In genomic region chr22:37197451-37198289, GRCh38 we compare ENCODE assay signal across 8 cellular contexts. TPM values are rescaled to one million over a fixed set of nuclear protein-coding genes. Genes with fewer than 3 reads are reported as not detected.
DNase-seq lines count a peak whose midpoint lies in the region; ATAC-seq and TF ChIP-seq lines count a peak whose summit lies in the region.

No MANE protein-coding gene starts in this region.

- no peak for ATAC-seq in HG02588 (IDR thresholded peaks at IDR 0.05; ENCODE audit: unreplicated experiment)

- H3K4me3 ChIP-seq in GM12864 (ENCODE audit: low read depth, low read length) (peak overlapping the region; percentile 67), OCI-LY7 (ENCODE audit: low read depth, low read length, poor library complexity, severe bottlenecking) (peak overlapping the region; percentile 80), muscle layer of duodenum (ENCODE audit: low read depth in 1 of 2, low read length in 2 of 2) (peak overlapping the region; percentile 68 to 76)

- CTCF ChIA-PET in OCI-LY7 (lab: Charles Lee; ENCODE audit: unreplicated experiment): no interaction called here

- peaks cover 6% of the 10 kb centered on the region; the same call in 1 of the 2 replicates for H3K9me3 ChIP-seq in OCI-LY7 (ENCODE audit: low read length)
- H3K9me3 ChIP-seq in muscle layer of duodenum (ENCODE audit: control insufficient read depth in 1 of 2, low read length in 2 of 2): no peaks in the 10 kb centered on the region

- TF ChIP-seq CTCF in GM12864 (IDR thresholded peaks at IDR 0.05; ENCODE audit: low read depth, low read length, missing control alignments) (no peak), OCI-LY7 (conservative IDR thresholded peaks at IDR 0.05; ENCODE audit: low read length) (no peak)

- H3K36me3 ChIP-seq in OCI-LY7 (ENCODE audit: insufficient read depth, low read length) (no peaks in the 10 kb centered on the region), muscle layer of duodenum (ENCODE audit: control insufficient read depth in 1 of 2, insufficient read depth in 2 of 2, low read length in 2 of 2) (no peaks in the 10 kb centered on the region)

- H3K27ac ChIP-seq in OCI-LY7 (ENCODE audit: low read depth, low read length, poor library complexity, severe bottlenecking) (no peak overlapping the region), muscle layer of duodenum (ENCODE audit: low read length) (peak overlapping the region; percentile 49)

- H3K4me2 ChIP-seq in OCI-LY7 (ENCODE audit: low read length): peak overlapping the region; percentile 99

- H3K79me2 ChIP-seq in OCI-LY7 (ENCODE audit: insufficient read depth, low read depth, low read length): no peaks in the 10 kb centered on the region

- POLR2A ChIA-PET in OCI-LY7 (lab: Charles Lee): interaction anchor here (1.2 kb wide), 1 partner anchor 47 kb away, joined by 3 read pairs; the partner anchor contains the start of gene RAC2

- DNase-seq in GM12864 (ENCODE audit: low read depth) (no peak), OCI-LY7 (ENCODE audit: low spot score) (no peak), dermis microvascular lymphatic vessel endothelial cell (ENCODE audit: low read depth in 2 of 2) (peak; percentile 65 to 75), NCI-H69 (lab: John Stamatoyannopoulos, UW) (no peak), medulla oblongata (ENCODE audit: extremely low spot score) (no peak)
- no peak for DNase-seq in stimulated activated CD4-positive, alpha-beta T cell treated with anti-CD3 and anti-CD28 coated beads, Interleukin-15, amount 100 ng/mL, for 24 hours

- H4K20me1 ChIP-seq in OCI-LY7 (ENCODE audit: insufficient read depth, low read length): no peaks in the 10 kb centered on the region

- H3K27me3 ChIP-seq in muscle layer of duodenum (ENCODE audit: low read depth, low read length): no peaks in the 10 kb centered on the region

- no TSS peak for BruUV-seq in OCI-LY7 (replicated peaks; lab: Mats Ljungman, UMichigan)

- H3K4me1 ChIP-seq in OCI-LY7 (ENCODE audit: insufficient read depth, low read length, poor library complexity, severe bottlenecking) (peaks cover 29% of the 10 kb centered on the region), muscle layer of duodenum (ENCODE audit: control insufficient read depth in 1 of 2, insufficient read depth in 2 of 2, low read length in 2 of 2) (peaks cover 28 to 31% of the 10 kb centered on the region in 2 donors)

- intact Hi-C loops in OCI-LY7 (cut with micrococcal nuclease; ENCODE audit: unreplicated experiment): loop anchor here (1.0 to 2.0 kb wide), 2 partner anchors 31 to 119 kb away; no protein-coding TSS in a partner anchor

- no peak overlapping the region for H2AFZ ChIP-seq in OCI-LY7 (ENCODE audit: low read length)

- H3K9me2 ChIP-seq in OCI-LY7 (ENCODE audit: insufficient read depth, low read length): no peaks in the 10 kb centered on the region

RNA-seq across cellular contexts. Expression of gene C1QTNF6, which starts 9.6 kb away (rescaled TPM):
- total RNA-seq in OCI-LY7 (2014; rRNA removed; shearing (Covaris generic)): 6.8 and 7.3 TPM in 2 replicates
- 18.7 and 19.6 TPM in 2 replicates for total RNA-seq in OCI-LY7 (2022)
- total RNA-seq in dermis microvascular lymphatic vessel endothelial cell: 5.0 and 6.6 TPM in 2 replicates

RNA-seq across cellular contexts. Expression of gene SSTR3, which starts 14.6 kb away (rescaled TPM):
- total RNA-seq in OCI-LY7 (2014; rRNA removed; shearing (Covaris generic)): 0.05 and 0.25 TPM in 2 replicates
- 0.30 TPM in 2 replicates for total RNA-seq in OCI-LY7 (2022)
- total RNA-seq in dermis microvascular lymphatic vessel endothelial cell: not detected in 2 replicates

RNA-seq across cellular contexts. Expression of gene RAC2, which starts 46.4 kb away (rescaled TPM):
- 91.5 and 142 TPM in 2 replicates for total RNA-seq in OCI-LY7 (2014; rRNA removed; shearing (Covaris generic))
- total RNA-seq in OCI-LY7 (2022) (321 and 331 TPM in 2 replicates), dermis microvascular lymphatic vessel endothelial cell (11.8 and 12.8 TPM in 2 replicates)

RNA-seq across cellular contexts. Expression of gene IL2RB, which starts 48.0 kb away (rescaled TPM):
- total RNA-seq in OCI-LY7 (2014; rRNA removed; shearing (Covaris generic)): not detected in 2 replicates
- total RNA-seq in OCI-LY7 (2022) (not detected in 2 replicates), dermis microvascular lymphatic vessel endothelial cell (not detected in 2 replicates)

Comparison
In these comparisons a context has a peak if more than half of its experiments do, and no peak if none do; other contexts are left out.
1. DNase-seq: peak in dermis microvascular lymphatic vessel endothelial cell (2 of 2); none in GM12864 (single experiment), OCI-LY7 (single experiment), NCI-H69 (single experiment), stimulated activated CD4-positive, alpha-beta T cell treated with anti-CD3 and anti-CD28 coated beads, Interleukin-15, amount 100 ng/mL, for 24 hours (single experiment) and medulla oblongata (single experiment).
2. Peak in every context shown above with its lines, with median percentiles within 50 percentile points of each other: H3K4me3 ChIP-seq.